In genomic region chr11:64793271-64794160, GRCh38 we compare ENCODE assay signal across 18 cellular contexts. TPM values are rescaled to one million over a fixed set of nuclear protein-coding genes. Genes with fewer than 3 reads are reported as not detected.
DNase-seq lines count a peak whose midpoint lies in the region; ATAC-seq lines count a peak whose summit lies in the region.
"Had no signal": no experiment of that assay in that cellular context is flagged by ENCODE, and none has a peak within 500 bp of the region (broad histone marks: within the 10 kb centered on the region; RNA-seq: fewer than 3 reads in every experiment).

No MANE protein-coding gene starts in this region.

- H3K27me3 Mint-ChIP-seq in stimulated activated naive CD8-positive, alpha-beta T cell treated with anti-CD3 and anti-CD28 coated beads, Interleukin-15, Interleukin-2, amounts not matched to agents 100 ng/mL and 50 ng/mL, for 24 hours: no peaks in the 10 kb centered on the region
- H3K27me3 Mint-ChIP-seq in activated T-helper 17 cell treated with anti-CD3 and anti-CD28 coated beads, Interleukin-2, amount 50 U/mL, for 72 hours: no peaks in the 10 kb centered on the region
- H3K27me3 Mint-ChIP-seq in memory B cell: no peaks in the 10 kb centered on the region

- H3K9me3 Mint-ChIP-seq in stimulated activated naive CD8-positive, alpha-beta T cell treated with anti-CD3 and anti-CD28 coated beads, Interleukin-15, Interleukin-2, amounts not matched to agents 100 ng/mL and 50 ng/mL, for 24 hours: no peaks in the 10 kb centered on the region
- no peaks in the 10 kb centered on the region for H3K9me3 Mint-ChIP-seq in activated T-helper 17 cell treated with anti-CD3 and anti-CD28 coated beads, Interleukin-2, amount 50 U/mL, for 72 hours
- H3K9me3 Mint-ChIP-seq in memory B cell: no peaks in the 10 kb centered on the region
- H3K9me3 Mint-ChIP-seq: immature natural killer cell had no signal

- DNase-seq in stimulated activated naive CD8-positive, alpha-beta T cell treated with anti-CD3 and anti-CD28 coated beads, Interleukin-15, Interleukin-2, amounts not matched to agents 100 U/mL and 50 U/mL, for 24 hours: no peak
- no peak for DNase-seq in memory B cell (ENCODE audit: low spot score in 2 of 2)
- no peak for DNase-seq in germinal center (ENCODE audit: low spot score)
- DNase-seq in HK-2 (ENCODE audit: unreplicated experiment): no peak
- DNase-seq: activated effector memory CD4-positive, alpha-beta T cell treated with anti-CD3 and anti-CD28 coated beads, Interleukin-2, amount 50 U/mL, for 16 hours; DMS53; effector CD8-positive, alpha-beta T cell; foreskin fibroblast; HCEC 1CT; immature natural killer cell; midbrain; NCI-H1436 treated with DMSO at 0.1 percent for 48 hours; NCI-H446; stimulated activated CD4-positive, alpha-beta T cell treated with anti-CD3 and anti-CD28 coated beads, Interleukin-15, amount 100 ng/mL, for 24 hours had no signal

- peaks cover 16% of the 10 kb centered on the region for H3K36me3 Mint-ChIP-seq in stimulated activated naive CD8-positive, alpha-beta T cell treated with anti-CD3 and anti-CD28 coated beads, Interleukin-15, Interleukin-2, amounts not matched to agents 100 ng/mL and 50 ng/mL, for 24 hours (ENCODE audit: low read depth)
- peaks cover 66% of the 10 kb centered on the region for H3K36me3 Mint-ChIP-seq in activated T-helper 17 cell treated with anti-CD3 and anti-CD28 coated beads, Interleukin-2, amount 50 U/mL, for 72 hours (ENCODE audit: low read depth)
- H3K36me3 Mint-ChIP-seq in memory B cell: peaks cover 18% of the 10 kb centered on the region
- H3K36me3 Mint-ChIP-seq: immature natural killer cell had no signal

- H3K4me3 Mint-ChIP-seq in stimulated activated naive CD8-positive, alpha-beta T cell treated with anti-CD3 and anti-CD28 coated beads, Interleukin-15, Interleukin-2, amounts not matched to agents 100 ng/mL and 50 ng/mL, for 24 hours: no peak overlapping the region
- H3K4me3 Mint-ChIP-seq in activated T-helper 17 cell treated with anti-CD3 and anti-CD28 coated beads, Interleukin-2, amount 50 U/mL, for 72 hours: no peak overlapping the region
- H3K4me3 Mint-ChIP-seq in memory B cell: no peak overlapping the region
- H3K4me3 Mint-ChIP-seq: immature natural killer cell had no signal

- peak overlapping the region; percentile 41 for H3K27ac Mint-ChIP-seq in stimulated activated naive CD8-positive, alpha-beta T cell treated with anti-CD3 and anti-CD28 coated beads, Interleukin-15, Interleukin-2, amounts not matched to agents 100 ng/mL and 50 ng/mL, for 24 hours
- peak overlapping the region; percentile 29 for H3K27ac Mint-ChIP-seq in activated T-helper 17 cell treated with anti-CD3 and anti-CD28 coated beads, Interleukin-2, amount 50 U/mL, for 72 hours
- H3K27ac Mint-ChIP-seq in memory B cell: peak overlapping the region; percentile 78

- peaks cover 24% of the 10 kb centered on the region for H3K4me1 Mint-ChIP-seq in stimulated activated naive CD8-positive, alpha-beta T cell treated with anti-CD3 and anti-CD28 coated beads, Interleukin-15, Interleukin-2, amounts not matched to agents 100 ng/mL and 50 ng/mL, for 24 hours (ENCODE audit: low read depth)
- peaks cover 7% of the 10 kb centered on the region for H3K4me1 Mint-ChIP-seq in activated T-helper 17 cell treated with anti-CD3 and anti-CD28 coated beads, Interleukin-2, amount 50 U/mL, for 72 hours
- peaks cover 16% of the 10 kb centered on the region for H3K4me1 Mint-ChIP-seq in memory B cell

- ATAC-seq in stimulated activated naive CD8-positive, alpha-beta T cell treated with anti-CD3 and anti-CD28 coated beads, Interleukin-15, Interleukin-2, amounts not matched to agents 100 U/mL and 50 U/mL, for 24 hours: no peak
- no peak for ATAC-seq in activated T-helper 17 cell treated with anti-CD3 and anti-CD28 coated beads, Interleukin-2, amount 50 U/mL, for 72 hours (replicated peaks)
- ATAC-seq in memory B cell (ENCODE audit: low read depth) (no peak), HG03039 (IDR thresholded peaks at IDR 0.05; ENCODE audit: unreplicated experiment) (no peak), GM18873 (IDR thresholded peaks at IDR 0.05; ENCODE audit: low FRiP score, unreplicated experiment) (no peak)

RNA-seq across cellular contexts. Expression of gene MAP4K2, which starts 9.5 kb away (rescaled TPM):
- total RNA-seq in activated T-helper 17 cell treated with anti-CD3 and anti-CD28 coated beads, Interleukin-2, amount 50 U/mL, for 72 hours: 10 to 100 TPM; 65.9 to 82.5 TPM

RNA-seq across cellular contexts. Expression of gene SF1, which starts 15.2 kb away (rescaled TPM):
- 100 to 1,000 TPM; 316 to 397 TPM for total RNA-seq in activated T-helper 17 cell treated with anti-CD3 and anti-CD28 coated beads, Interleukin-2, amount 50 U/mL, for 72 hours

RNA-seq across cellular contexts. Expression of gene MEN1, which starts 16.8 kb away (rescaled TPM):
- 10 to 100 TPM; 17.9 to 28.2 TPM for total RNA-seq in activated T-helper 17 cell treated with anti-CD3 and anti-CD28 coated beads, Interleukin-2, amount 50 U/mL, for 72 hours

RNA-seq across cellular contexts. Expression of gene PYGM, which starts 33.7 kb away (rescaled TPM):
- total RNA-seq in activated T-helper 17 cell treated with anti-CD3 and anti-CD28 coated beads, Interleukin-2, amount 50 U/mL, for 72 hours: 1 to 10 TPM; 4.0 to 4.7 TPM

RNA-seq across cellular contexts. Expression of gene RASGRP2, which starts 49.6 kb away (rescaled TPM):
- 10 to 100 TPM; 11.0 to 21.6 TPM for total RNA-seq in activated T-helper 17 cell treated with anti-CD3 and anti-CD28 coated beads, Interleukin-2, amount 50 U/mL, for 72 hours
